ENCODE assay signal across 9 cellular contexts in genomic region chr19:51552996-51553725, GRCh38. TPM values are rescaled to one million over a fixed set of nuclear protein-coding genes. Genes with fewer than 3 reads are reported as not detected.
DNase-seq lines count a peak whose midpoint lies in the region; ATAC-seq and TF ChIP-seq lines count a peak whose summit lies in the region.
"Had no signal": no experiment of that assay in that cellular context is flagged by ENCODE, and none has a peak within 500 bp of the region (broad histone marks: within the 10 kb centered on the region; RNA-seq: fewer than 3 reads in every experiment).

No MANE protein-coding gene starts in this region.

- in situ Hi-C loops in GM13976 (cut with MboI; ENCODE audit: low sequenced_read_pairs, unreplicated experiment) = no loop called here

- TF ChIP-seq POLR2A in adrenal gland (IDR thresholded peaks at IDR 0.05) (no peak), sigmoid colon (IDR thresholded peaks at IDR 0.05) (no peak), GM18505 (IDR thresholded peaks at IDR 0.05; ENCODE audit: borderline replicate concordance, extremely low read depth, insufficient read depth, insufficient read length) (no peak)

- intact Hi-C loops in adrenal gland (cut with DNase I) = no loop called here
- intact Hi-C loops in sigmoid colon (cut with DNase I) = no loop called here

- H3K27ac ChIP-seq in adrenal gland (no peak overlapping the region), sigmoid colon (no peak overlapping the region)

- DNase-seq in GM13976 (ENCODE audit: low spot score) = peak; percentile 52
- peak; percentile 49 for DNase-seq in NOMO-1 treated with DMSO at 0.1 percent for 48 hours (lab: John Stamatoyannopoulos, UW; ENCODE audit: unreplicated experiment)
- DNase-seq in adrenal gland = peak; percentile 58 to 80 (median 72)
- DNase-seq in stimulated activated CD4-positive, alpha-beta T cell treated with anti-CD3 and anti-CD28 coated beads, Interleukin-1b, Interleukin-23, amount 100 ng/mL, for 48 hours = peak; percentile 49
- DNase-seq in sigmoid colon = no peak

- TF ChIP-seq CTCF in GM13976 (IDR thresholded peaks at IDR 0.05; ENCODE audit: borderline replicate concordance, control extremely low read depth, extremely low read depth, insufficient read depth, missing control alignments) (no peak), adrenal gland (IDR thresholded peaks at IDR 0.05) (no peak), sigmoid colon (IDR thresholded peaks at IDR 0.05) (no peak)

- no peak for ATAC-seq in GM18505 (IDR thresholded peaks at IDR 0.05; ENCODE audit: unreplicated experiment)
- ATAC-seq in HG02588 (IDR thresholded peaks at IDR 0.05; ENCODE audit: unreplicated experiment) = no peak

- peaks cover 9% of the 10 kb centered on the region for H3K27me3 ChIP-seq in adrenal gland
- peaks cover 0 to 23% (median 0%) of the 10 kb centered on the region in 3 donors for H3K27me3 ChIP-seq in sigmoid colon

- H3K4me1 ChIP-seq in adrenal gland (replicated peaks in 1 of 2) (no peaks in the 10 kb centered on the region), sigmoid colon (no peaks in the 10 kb centered on the region)

- H3K9me3 ChIP-seq in adrenal gland (replicated peaks in 1 of 3) (no peaks in the 10 kb centered on the region), sigmoid colon (no peaks in the 10 kb centered on the region)

- H3K4me3 ChIP-seq in adrenal gland (no peak overlapping the region), iPS-11a (ENCODE audit: low read depth, low read length) (peak overlapping the region; percentile 18), sigmoid colon (no peak overlapping the region)

- WGBS in adrenal gland, 4 donors = 6 to 12% (median 9%) methylated on average over 11 to 20 of the region's 20 CpGs
- 11 to 12% methylated on average over 20 of the region's 20 CpGs for WGBS in sigmoid colon, 2 donors

- no peaks in the 10 kb centered on the region for H3K36me3 ChIP-seq in adrenal gland (replicated peaks in 1 of 2)
- H3K36me3 ChIP-seq in sigmoid colon = no peaks in the 10 kb centered on the region

- no peak for TF ChIP-seq EP300 in sigmoid colon (IDR thresholded peaks at IDR 0.05)

RNA-seq across cellular contexts. Expression of gene ZNF175, which starts 17.9 kb away (rescaled TPM):
- total RNA-seq in adrenal gland = 10 to 100 TPM in 4 of 8 donors, 1 to 10 TPM in 4; 2.5 to 14.5 (median 9.1) TPM
- polyA plus RNA-seq in adrenal gland = 1 to 10 TPM; 2.1 to 6.5 (median 3.4) TPM
- 1 to 10 TPM; 3.3 to 5.8 (median 5.2) TPM for total RNA-seq in sigmoid colon
- polyA plus RNA-seq in sigmoid colon = 1 to 10 TPM; 1.4 to 3.6 (median 3.6) TPM

RNA-seq across cellular contexts. Expression of gene SIGLEC6, which starts 21.7 kb away (rescaled TPM):
- total RNA-seq in adrenal gland (under 1 TPM in 1 of 8 donors, not detected in 7; 0.18 TPM), sigmoid colon (1 to 10 TPM in 2 of 4 donors, under 1 TPM in 2; 0.55 to 2.1 (median 1.4) TPM)
- polyA plus RNA-seq in adrenal gland (not detected), sigmoid colon (under 1 TPM in 1 of 3 donors, not detected in 2; 0.64 TPM)
- total RNA-seq: epithelial cell of proximal tubule had no signal

RNA-seq across cellular contexts. Expression of gene SIGLEC12, which starts 51.6 kb away (rescaled TPM):
- total RNA-seq in adrenal gland (1 to 10 TPM in 4 of 8 donors, under 1 TPM in 2, not detected in 2; 0.30 to 3.1 (median 1.1) TPM), sigmoid colon (under 1 TPM in 1 of 4 donors, not detected in 3; 0.16 TPM)
- polyA plus RNA-seq in adrenal gland (1 to 10 TPM in 1 of 3 donors, under 1 TPM in 2; 0.34 to 1.2 (median 0.48) TPM), sigmoid colon (10 to 100 TPM in 1 of 3 donors, under 1 TPM in 1, not detected in 1; 0.86 to 11.6 TPM)
- total RNA-seq: epithelial cell of proximal tubule had no signal
